ENCODE assay signal across 28 cellular contexts in the genomic region with DNA sequence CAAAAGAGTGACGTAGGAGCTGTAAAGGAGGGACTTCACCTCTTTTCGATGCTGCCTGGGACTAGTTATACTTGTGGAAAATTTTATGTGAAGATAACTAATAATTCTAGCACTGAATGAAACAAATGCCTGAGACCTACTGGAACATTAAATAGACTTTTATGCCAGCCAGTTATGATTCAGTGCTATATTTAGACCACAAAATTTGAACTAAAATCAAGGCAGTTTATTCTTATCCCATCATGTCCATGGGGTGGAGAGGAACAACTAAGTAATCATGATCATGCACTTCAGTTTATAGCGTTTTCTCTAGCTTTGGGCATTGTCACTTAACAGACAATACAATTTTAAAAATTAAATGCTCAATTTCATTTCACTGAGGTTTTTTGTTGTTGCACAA.
DNase-seq lines count a peak whose midpoint lies in the region; ATAC-seq and TF ChIP-seq lines count a peak whose summit lies in the region.
"Had no signal": no experiment of that assay in that cellular context is flagged by ENCODE, and none has a peak within 500 bp of the region (broad histone marks: within the 10 kb centered on the region; RNA-seq: fewer than 3 reads in every experiment).

No MANE protein-coding gene starts in this region.

- H3K4me3 ChIP-seq in adipocyte (ENCODE audit: low read length) (peak overlapping the region; percentile 8), heart left ventricle (peak overlapping the region in 3 of 12 donors; percentile 0 to 5 (median 3)), osteoblast (ENCODE audit: insufficient read depth, low read length) (no peak overlapping the region), neuronal stem cell (ENCODE audit: low read length in 2 of 2) (no peak overlapping the region)
- H3K4me3 ChIP-seq: GM12878, HAP-1, pancreas, right lobe of liver, upper lobe of right lung had no signal

- H3K4me2 ChIP-seq in osteoblast (ENCODE audit: insufficient read depth, low read length) (peak overlapping the region; percentile 30), neuronal stem cell (ENCODE audit: insufficient read depth, low read length, poor library complexity, severe bottlenecking) (no peak overlapping the region)

- TF ChIP-seq CTCF in heart left ventricle (IDR thresholded peaks at IDR 0.05) (no peak), osteoblast (IDR thresholded peaks at IDR 0.05; ENCODE audit: extremely low read depth, low read depth, low read length) (no peak)

- H2AFZ ChIP-seq in osteoblast (ENCODE audit: low read length) (no peak overlapping the region), neuronal stem cell (ENCODE audit: low read length) (no peak overlapping the region)

- H3K79me2 ChIP-seq in osteoblast (ENCODE audit: insufficient read depth, low read length), result peaks cover 43% of the 10 kb centered on the region

- WGBS in heart left ventricle, 4 donors, result 35 to 49% (median 38%) methylated on average over 3 of the region's 3 CpGs
- no CpG with 5 or more reads among the region's 3 CpGs for WGBS in neuronal stem cell (ENCODE audit: extremely low coverage in 2 of 2, insufficient read length in 2 of 2, insufficient replicate concordance in 1 of 2), 2 donors

- H3K9me3 Mint-ChIP-seq in activated CD4-positive, alpha-beta memory T cell treated with anti-CD3 and anti-CD28 coated beads for 36 hours, result no peaks in the 10 kb centered on the region
- H3K9me3 Mint-ChIP-seq: activated naive CD4-positive, alpha-beta T cell treated with anti-CD3 and anti-CD28 coated beads, Interleukin-2, amount 50 U/mL, for 24 hours; activated T-cell treated with anti-CD3 and anti-CD28 coated beads, Interleukin-2, amount 50 U/mL, for 72 hours; mesothelial cell of epicardium; nephron had no signal

- H3K4me1 Mint-ChIP-seq in activated CD4-positive, alpha-beta memory T cell treated with anti-CD3 and anti-CD28 coated beads for 36 hours (ENCODE audit: low read depth), result peaks cover 40% of the 10 kb centered on the region
- H3K4me1 Mint-ChIP-seq: mesothelial cell of epicardium had no signal

- ATAC-seq in heart left ventricle, result peak; percentile 33 to 70 (median 69)
- ATAC-seq: activated CD4-positive, alpha-beta T cell treated with anti-CD3 and anti-CD28 coated beads for 36 hours; activated T-cell treated with anti-CD3 and anti-CD28 coated beads, Interleukin-2, amount 50 U/mL, for 72 hours; GM12878; left lobe of liver; Panc1; pancreas; right lobe of liver; T-helper 17 cell; upper lobe of right lung had no signal

- H4K20me1 ChIP-seq in osteoblast (ENCODE audit: insufficient read depth, low read length), result peaks cover 4% of the 10 kb centered on the region

- no peak overlapping the region for H4K8ac ChIP-seq in neuronal stem cell (ENCODE audit: low read depth, low read length)

- no peak overlapping the region for H3K18ac ChIP-seq in neuronal stem cell (ENCODE audit: low read length)

- no peak overlapping the region for H2BK12ac ChIP-seq in neuronal stem cell (ENCODE audit: low read length)

- intact Hi-C loops in heart left ventricle (cut with DNase I), result loop anchor here in 1 of 10 donors (5.0 kb wide), 1 partner anchor 73 kb away; no protein-coding TSS in a partner anchor
- intact Hi-C loops in activated CD4-positive, alpha-beta memory T cell treated with anti-CD3 and anti-CD28 coated beads for 36 hours (cut with micrococcal nuclease), result no loop called here

- no peaks in the 10 kb centered on the region for H3K27me3 Mint-ChIP-seq in activated CD4-positive, alpha-beta memory T cell treated with anti-CD3 and anti-CD28 coated beads for 36 hours
- H3K27me3 Mint-ChIP-seq: activated CD4-positive, alpha-beta T cell treated with anti-CD3 and anti-CD28 coated beads for 36 hours; activated naive CD4-positive, alpha-beta T cell treated with anti-CD3 and anti-CD28 coated beads, Interleukin-2, amount 50 U/mL, for 24 hours; B cell; T-helper 17 cell had no signal

- H3K27ac ChIP-seq in heart left ventricle, result peak overlapping the region in 11 of 12 donors; percentile 29 to 61 (median 50)
- H3K27ac ChIP-seq in osteoblast (ENCODE audit: low read depth, low read length), result no peak overlapping the region
- no peak overlapping the region for H3K27ac ChIP-seq in neuronal stem cell (replicated peaks; ENCODE audit: low read length)
- H3K27ac ChIP-seq: pancreas, right lobe of liver, upper lobe of right lung had no signal

- H3K4me1 ChIP-seq in adipocyte (ENCODE audit: control insufficient read depth, insufficient read depth, low read length), result peaks cover 30% of the 10 kb centered on the region
- H3K4me1 ChIP-seq in heart left ventricle, result peaks cover 3 to 61% (median 32%) of the 10 kb centered on the region in 12 donors
- H3K4me1 ChIP-seq in osteoblast (ENCODE audit: insufficient read depth, low read length), result peaks cover 6% of the 10 kb centered on the region
- H3K4me1 ChIP-seq in neuronal stem cell (ENCODE audit: control insufficient read depth in 2 of 2, insufficient read depth in 1 of 2, low read depth in 1 of 2, low read length in 2 of 2), result peaks cover 0 to 3% of the 10 kb centered on the region in 2 donors
- H3K4me1 ChIP-seq: HAP-1, pancreas, right lobe of liver had no signal

- H3K9me3 ChIP-seq in adipocyte (ENCODE audit: control insufficient read depth, low read length) (no peaks in the 10 kb centered on the region), heart left ventricle (no peaks in the 10 kb centered on the region), osteoblast (ENCODE audit: low read depth, low read length) (no peaks in the 10 kb centered on the region), neuronal stem cell (replicated peaks in 1 of 2; ENCODE audit: control insufficient read depth in 2 of 2, insufficient read depth in 1 of 2, low read depth in 1 of 2, low read length in 2 of 2) (no peaks in the 10 kb centered on the region)
- H3K9me3 ChIP-seq: HAP-1, pancreas, right lobe of liver, upper lobe of right lung had no signal

- DNase-seq in AG08395 (ENCODE audit: low spot score) (peak; percentile 6), adipocyte (ENCODE audit: low read depth) (no peak), heart left ventricle (no peak), osteoblast (ENCODE audit: insufficient read length, low spot score, missing footprints) (no peak), neuronal stem cell (ENCODE audit: low spot score) (no peak), SHP77 (lab: John Stamatoyannopoulos, UW) (no peak), DMS79 (lab: John Stamatoyannopoulos, UW) (no peak)
- no peak for DNase-seq in activated CD4-positive, alpha-beta memory T cell treated with anti-CD3 and anti-CD28 coated beads for 36 hours
- DNase-seq: activated CD4-positive, alpha-beta T cell treated with anti-CD3 and anti-CD28 coated beads for 36 hours; activated T-cell treated with anti-CD3 and anti-CD28 coated beads, Interleukin-2, amount 50 U/mL, for 72 hours; anterior cingulate cortex; DMS79 treated with DMSO at 0.1 percent for 48 hours; NCI-H1048; NCI-H1694 treated with DMSO at 0.1 percent for 48 hours; NCI-H526; pancreas; right lobe of liver; stimulated activated CD8-positive, alpha-beta memory T cell treated with anti-CD3 and anti-CD28 coated beads, Interleukin-4, amount 100 ng/mL, for 48 hours; T-helper 17 cell; upper lobe of right lung had no signal

- peaks cover 5% of the 10 kb centered on the region for H3K36me3 Mint-ChIP-seq in activated CD4-positive, alpha-beta memory T cell treated with anti-CD3 and anti-CD28 coated beads for 36 hours
- H3K36me3 Mint-ChIP-seq: mesothelial cell of epicardium had no signal

- POLR2A ChIA-PET in activated CD4-positive, alpha-beta memory T cell treated with anti-CD3 and anti-CD28 coated beads for 36 hours (lab: Charles Lee), result no interaction called here

- CTCF ChIA-PET in activated CD4-positive, alpha-beta memory T cell treated with anti-CD3 and anti-CD28 coated beads for 36 hours (lab: Charles Lee), result no interaction called here

- H3K79me1 ChIP-seq in neuronal stem cell (ENCODE audit: low read depth, low read length), result peaks cover 2% of the 10 kb centered on the region

- H3K4ac ChIP-seq in neuronal stem cell (ENCODE audit: low read length), result no peak overlapping the region

- no peak overlapping the region for H3K23ac ChIP-seq in neuronal stem cell (ENCODE audit: low read depth, low read length, poor library complexity)

- no peak overlapping the region for H3K14ac ChIP-seq in neuronal stem cell (ENCODE audit: low read length)

- H3K4me3 Mint-ChIP-seq in activated CD4-positive, alpha-beta memory T cell treated with anti-CD3 and anti-CD28 coated beads for 36 hours, result no peak overlapping the region
- H3K4me3 Mint-ChIP-seq: activated CD4-positive, alpha-beta T cell treated with anti-CD3 and anti-CD28 coated beads for 36 hours; activated naive CD4-positive, alpha-beta T cell treated with anti-CD3 and anti-CD28 coated beads, Interleukin-2, amount 50 U/mL, for 24 hours; activated T-cell treated with anti-CD3 and anti-CD28 coated beads, Interleukin-2, amount 50 U/mL, for 72 hours; B cell; mesothelial cell of epicardium; nephron; T-helper 17 cell had no signal

- no peak overlapping the region for H4K91ac ChIP-seq in neuronal stem cell (ENCODE audit: low read depth, low read length, poor library complexity)

- H3K9ac ChIP-seq in adipocyte (ENCODE audit: low read length) (peak overlapping the region; percentile 23), neuronal stem cell (ENCODE audit: low read depth, low read length, poor library complexity) (no peak overlapping the region)

- H2BK5ac ChIP-seq in neuronal stem cell (ENCODE audit: low read length), result no peak overlapping the region

- H3K27ac Mint-ChIP-seq in activated CD4-positive, alpha-beta memory T cell treated with anti-CD3 and anti-CD28 coated beads for 36 hours, result no peak overlapping the region
- H3K27ac Mint-ChIP-seq: activated CD4-positive, alpha-beta T cell treated with anti-CD3 and anti-CD28 coated beads for 36 hours; activated naive CD4-positive, alpha-beta T cell treated with anti-CD3 and anti-CD28 coated beads, Interleukin-2, amount 50 U/mL, for 24 hours; activated T-cell treated with anti-CD3 and anti-CD28 coated beads, Interleukin-2, amount 50 U/mL, for 72 hours; B cell; mesothelial cell of epicardium had no signal

- H2BK15ac ChIP-seq in neuronal stem cell (ENCODE audit: low read length), result no peak overlapping the region

- H3K27me3 ChIP-seq in adipocyte (replicated peaks; ENCODE audit: control insufficient read depth, insufficient read depth, low read length) (no peaks in the 10 kb centered on the region), heart left ventricle (no peaks in the 10 kb centered on the region), osteoblast (ENCODE audit: insufficient read depth, low read length) (no peaks in the 10 kb centered on the region), neuronal stem cell (ENCODE audit: control insufficient read depth in 3 of 3, insufficient read depth in 3 of 3, low read depth in 1 of 3, low read length in 3 of 3) (no peaks in the 10 kb centered on the region)
- H3K27me3 ChIP-seq: pancreas, right lobe of liver, upper lobe of right lung had no signal

- H3K36me3 ChIP-seq in adipocyte (ENCODE audit: control insufficient read depth, insufficient read depth, low read length, severe bottlenecking) (peaks cover 23% of the 10 kb centered on the region), heart left ventricle (peaks cover 0 to 17% (median 2%) of the 10 kb centered on the region in 9 donors), osteoblast (ENCODE audit: insufficient read depth, low read length) (no peaks in the 10 kb centered on the region), neuronal stem cell (replicated peaks in 1 of 2; ENCODE audit: control insufficient read depth in 2 of 2, insufficient read depth in 2 of 2, low read length in 2 of 2) (peaks cover 2 to 4% of the 10 kb centered on the region in 2 donors)
- H3K36me3 ChIP-seq: HAP-1, pancreas, right lobe of liver, upper lobe of right lung had no signal

- H2BK120ac ChIP-seq in neuronal stem cell (ENCODE audit: low read depth, low read length), result no peak overlapping the region

- H2AK5ac ChIP-seq in neuronal stem cell (ENCODE audit: low read depth, low read length), result no peak overlapping the region

- TF ChIP-seq POLR2A in heart left ventricle (IDR thresholded peaks at IDR 0.05), result no peak

Comparison
In these comparisons a context has a peak if more than half of its experiments do, and no peak if none do; other contexts are left out.
1. H3K27ac ChIP-seq: peak in heart left ventricle (11 of 12); none in osteoblast (single experiment) and neuronal stem cell (single experiment).